Comparison of ENCODE assay signal across 1 cellular context in the genomic region with DNA sequence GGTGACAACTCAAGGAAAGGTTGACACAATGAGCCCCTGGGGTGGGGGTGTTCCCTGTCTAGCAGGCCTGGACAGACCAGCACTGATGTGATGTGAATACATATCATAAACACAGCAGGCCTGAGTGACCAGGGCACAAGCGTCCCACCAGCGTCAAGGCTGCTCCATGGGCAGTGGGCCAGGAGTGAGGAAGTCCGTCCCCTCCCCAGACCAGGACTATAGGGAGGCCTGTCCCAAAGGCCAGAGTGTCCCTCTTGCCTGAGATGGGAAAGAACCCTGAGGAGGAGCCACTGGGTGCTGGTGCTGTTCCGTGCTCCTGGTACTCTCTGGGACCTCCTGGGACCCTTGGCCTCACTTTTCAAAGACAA.
TF ChIP-seq lines count a peak whose summit lies in the region.

No MANE protein-coding gene starts in this region.

TF ChIP-seq in GM23338, 12 proteins besides CTCF, POLR2A, EP300 and RAD21 (continued from another document):
- TF ChIP-seq ZNF462 (CRISPR knock-in tag; IDR thresholded peaks at IDR 0.05) (no peak), ZNF114 (CRISPR knock-in tag; IDR thresholded peaks at IDR 0.05) (no peak), CREB1 (CRISPR knock-in tag; IDR thresholded peaks at IDR 0.05; ENCODE audit: low read depth) (no peak)
